13 cellular contexts compared by ENCODE assay signal in the genomic region with DNA sequence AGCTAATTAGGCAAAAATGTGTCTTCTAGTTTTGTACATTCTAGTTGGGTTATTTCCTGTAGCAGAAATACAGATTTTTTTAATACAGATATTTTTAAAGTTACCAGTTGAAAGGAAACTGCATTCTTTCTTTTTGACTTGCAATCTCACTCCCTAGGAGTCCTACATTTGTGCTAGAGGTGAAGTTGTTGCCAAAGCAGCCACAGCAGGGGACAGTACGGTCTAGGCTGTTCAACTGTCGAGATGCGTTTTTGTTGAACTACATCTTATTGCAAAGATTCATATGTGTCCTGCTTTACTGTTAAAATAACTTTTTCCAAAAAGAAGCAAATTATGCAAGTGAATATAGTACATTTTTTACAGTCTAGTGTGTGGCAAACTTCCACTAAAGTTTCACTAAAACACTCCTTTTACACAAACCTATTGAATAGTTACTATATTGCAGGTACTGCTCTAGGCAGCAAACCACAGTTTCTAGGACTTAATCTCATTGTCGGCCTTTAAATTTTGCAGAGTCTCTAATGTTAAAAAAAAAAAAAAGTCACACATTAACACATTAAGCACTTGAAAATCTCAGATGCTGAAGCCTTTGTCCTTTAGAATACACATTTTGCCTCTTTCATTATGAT. TPM values are rescaled to one million over a fixed set of nuclear protein-coding genes. Genes with fewer than 3 reads are reported as not detected.
DNase-seq lines count a peak whose midpoint lies in the region; ATAC-seq, FAIRE-seq and TF ChIP-seq lines count a peak whose summit lies in the region.
"Had no signal": no experiment of that assay in that cellular context is flagged by ENCODE, and none has a peak within 500 bp of the region (broad histone marks: within the 10 kb centered on the region; RNA-seq: fewer than 3 reads in every experiment).

No MANE protein-coding gene starts in this region.

- no peak for TF ChIP-seq CTCF in D721Med (IDR thresholded peaks at IDR 0.05; ENCODE audit: insufficient read depth, missing control alignments)

- peak; percentile 24 for ATAC-seq in GM18868 (IDR thresholded peaks at IDR 0.05; ENCODE audit: unreplicated experiment)
- ATAC-seq in GM21447 (IDR thresholded peaks at IDR 0.05; ENCODE audit: unreplicated experiment), result peak; percentile 33
- peak; percentile 37 for ATAC-seq in HG03175 (IDR thresholded peaks at IDR 0.05; ENCODE audit: unreplicated experiment)
- ATAC-seq in GM18517 (IDR thresholded peaks at IDR 0.05; ENCODE audit: unreplicated experiment), result no peak
- ATAC-seq: GM23338 had no signal

- no peak for DNase-seq in activated T-helper 1 cell treated with anti-CD3 and anti-CD28 coated beads, Interleukin-12 subunit alpha, Interleukin-12 subunit beta, Interleukin-2, Interleukin-4 antibody, amounts not matched to agents 30 ng/mL and 10 ng/mL and 1 ng/mL, durations not matched to agents 14 hours and 24 hours and 36 hours (ENCODE audit: low spot score)
- DNase-seq in NCI-H1694 treated with DMSO at 0.1 percent for 48 hours (lab: John Stamatoyannopoulos, UW) (no peak), D721Med (ENCODE audit: insufficient read length, low spot score) (no peak), NCI-H1105 treated with DMSO at 0.1 percent for 48 hours (lab: John Stamatoyannopoulos, UW) (no peak)
- DNase-seq: SHP77; stimulated activated CD4-positive, alpha-beta T cell treated with anti-CD3 and anti-CD28 coated beads, Interleukin-1b, Interleukin-23, amount 100 ng/mL, for 48 hours; uterus had no signal

- H3K4me1 Mint-ChIP-seq in activated T-helper 1 cell treated with anti-CD3 and anti-CD28 coated beads, Interleukin-12 subunit alpha, Interleukin-12 subunit beta, Interleukin-2, Interleukin-4 antibody, amounts not matched to agents 30 ng/mL and 10 ng/mL and 1 ng/mL, durations not matched to agents 14 hours and 24 hours and 36 hours (ENCODE audit: low read depth), result peaks cover 41% of the 10 kb centered on the region
- H3K4me1 Mint-ChIP-seq: GM23338, nephron had no signal

- peaks cover 4% of the 10 kb centered on the region for H3K36me3 Mint-ChIP-seq in activated T-helper 1 cell treated with anti-CD3 and anti-CD28 coated beads, Interleukin-12 subunit alpha, Interleukin-12 subunit beta, Interleukin-2, Interleukin-4 antibody, amounts not matched to agents 30 ng/mL and 10 ng/mL and 1 ng/mL, durations not matched to agents 14 hours and 24 hours and 36 hours (ENCODE audit: low read depth)

- H3K4me3 Mint-ChIP-seq in activated T-helper 1 cell treated with anti-CD3 and anti-CD28 coated beads, Interleukin-12 subunit alpha, Interleukin-12 subunit beta, Interleukin-2, Interleukin-4 antibody, amounts not matched to agents 30 ng/mL and 10 ng/mL and 1 ng/mL, durations not matched to agents 14 hours and 24 hours and 36 hours, result peak overlapping the region; percentile 40
- H3K4me3 Mint-ChIP-seq: GM23338, nephron had no signal

- peaks cover 19% of the 10 kb centered on the region for H3K9me3 Mint-ChIP-seq in activated T-helper 1 cell treated with anti-CD3 and anti-CD28 coated beads, Interleukin-12 subunit alpha, Interleukin-12 subunit beta, Interleukin-2, Interleukin-4 antibody, amounts not matched to agents 30 ng/mL and 10 ng/mL and 1 ng/mL, durations not matched to agents 14 hours and 24 hours and 36 hours
- H3K9me3 Mint-ChIP-seq: GM23338 had no signal

- FAIRE-seq in D721Med (lab: Jason Lieb, UNC), result no peak

- H3K27ac Mint-ChIP-seq in activated T-helper 1 cell treated with anti-CD3 and anti-CD28 coated beads, Interleukin-12 subunit alpha, Interleukin-12 subunit beta, Interleukin-2, Interleukin-4 antibody, amounts not matched to agents 30 ng/mL and 10 ng/mL and 1 ng/mL, durations not matched to agents 14 hours and 24 hours and 36 hours, result peak overlapping the region; percentile 73
- H3K27ac Mint-ChIP-seq: GM23338, nephron had no signal

- intact Hi-C loops in activated T-helper 1 cell treated with anti-CD3 and anti-CD28 coated beads, Interleukin-12 subunit alpha, Interleukin-12 subunit beta, Interleukin-2, Interleukin-4 antibody, amounts not matched to agents 30 ng/mL and 10 ng/mL and 1 ng/mL, durations not matched to agents 14 hours and 24 hours and 36 hours (cut with micrococcal nuclease), result loop anchor here (2.0 kb wide), 1 partner anchor 33 kb away; no protein-coding TSS in a partner anchor

- H3K27me3 Mint-ChIP-seq in activated T-helper 1 cell treated with anti-CD3 and anti-CD28 coated beads, Interleukin-12 subunit alpha, Interleukin-12 subunit beta, Interleukin-2, Interleukin-4 antibody, amounts not matched to agents 30 ng/mL and 10 ng/mL and 1 ng/mL, durations not matched to agents 14 hours and 24 hours and 36 hours (ENCODE audit: insufficient read depth), result no peaks in the 10 kb centered on the region

RNA-seq across cellular contexts. Expression of a gene that starts 30.2 kb away (rescaled TPM):
- total RNA-seq in activated T-helper 1 cell treated with anti-CD3 and anti-CD28 coated beads, Interleukin-12 subunit alpha, Interleukin-12 subunit beta, Interleukin-2, Interleukin-4 antibody, amounts not matched to agents 30 ng/mL and 10 ng/mL and 1 ng/mL, durations not matched to agents 14 hours and 24 hours and 36 hours, result 0.03 and 0.05 TPM in 2 replicates

RNA-seq across cellular contexts. Expression of a gene that starts 34.6 kb away (rescaled TPM):
- 26.5 and 27.3 TPM in 2 replicates for total RNA-seq in activated T-helper 1 cell treated with anti-CD3 and anti-CD28 coated beads, Interleukin-12 subunit alpha, Interleukin-12 subunit beta, Interleukin-2, Interleukin-4 antibody, amounts not matched to agents 30 ng/mL and 10 ng/mL and 1 ng/mL, durations not matched to agents 14 hours and 24 hours and 36 hours
